13 cellular contexts compared by ENCODE assay signal in genomic region chr13:45361596-45362206, GRCh38. TPM values are rescaled to one million over a fixed set of nuclear protein-coding genes. Genes with fewer than 3 reads are reported as not detected.
DNase-seq lines count a peak whose midpoint lies in the region; ATAC-seq, FAIRE-seq and TF ChIP-seq lines count a peak whose summit lies in the region.
"Had no signal": no experiment of that assay in that cellular context is flagged by ENCODE, and none has a peak within 500 bp of the region (broad histone marks: within the 10 kb centered on the region; RNA-seq: fewer than 3 reads in every experiment).

No MANE protein-coding gene starts in this region.

- no peak overlapping the region for H3K18ac ChIP-seq in mesendoderm (ENCODE audit: low read length)

- H3K9ac ChIP-seq in GM12878 (ENCODE audit: control insufficient read depth, insufficient read depth, low read length) (no peak overlapping the region), mesendoderm (ENCODE audit: low read length) (no peak overlapping the region)
- H3K9ac ChIP-seq: parathyroid adenoma had no signal

- H3K27ac ChIP-seq in GM12878 (ENCODE audit: control insufficient read depth, insufficient read depth) = no peak overlapping the region
- no peak overlapping the region for H3K27ac ChIP-seq in mesendoderm (ENCODE audit: low read depth, low read length)
- no peak overlapping the region for H3K27ac ChIP-seq in testis
- H3K27ac ChIP-seq in vagina = no peak overlapping the region
- H3K27ac ChIP-seq: parathyroid adenoma had no signal

- H3K36me3 Mint-ChIP-seq in Calu3 (ENCODE audit: insufficient read depth, unreplicated experiment) = peaks cover 27% of the 10 kb centered on the region

- in situ Hi-C loops in GM12878 (cut with MboI) = no loop called here

- no peak overlapping the region for H2BK120ac ChIP-seq in mesendoderm (ENCODE audit: low read depth, low read length)

- ATAC-seq in GM12878 = no peak

- no peak overlapping the region for H2BK15ac ChIP-seq in mesendoderm (replicated peaks; ENCODE audit: low read depth)

- H3K4ac ChIP-seq in mesendoderm (ENCODE audit: low read depth, low read length) = no peak overlapping the region

- peak overlapping the region; percentile 60 for H3K4me3 Mint-ChIP-seq in Calu3 (ENCODE audit: low read depth, unreplicated experiment)

- intact Hi-C loops in Calu3 (cut with micrococcal nuclease; ENCODE audit: unreplicated experiment) = no loop called here
- intact Hi-C loops in GM12878 (cut with micrococcal nuclease; ENCODE audit: unreplicated experiment) = no loop called here
- intact Hi-C loops in testis (cut with DNase I; ENCODE audit: low total_unique reads) = no loop called here
- intact Hi-C loops in vagina (cut with DNase I) = no loop called here

- no peaks in the 10 kb centered on the region for H4K20me1 ChIP-seq in GM12878 (ENCODE audit: control insufficient read depth, insufficient read depth)

- WGBS in GM12878 (ENCODE audit: insufficient coverage, insufficient replicate concordance, low lambda C conversion rate, missing lambda C conversion rate) = 92% methylated on average over 14 of the region's 14 CpGs
- no CpG with 5 or more reads among the region's 14 CpGs for WGBS in mesendoderm (ENCODE audit: extremely low coverage, insufficient coverage, low lambda C conversion rate)
- WGBS in testis, 2 donors = 90 to 93% methylated on average over 14 of the region's 14 CpGs

- no peak overlapping the region for H2AFZ ChIP-seq in GM12878 (ENCODE audit: control insufficient read depth, low read depth, low read length)
- H2AFZ ChIP-seq: parathyroid adenoma had no signal

- H3K4me1 ChIP-seq in GM12878 (ENCODE audit: control insufficient read depth, insufficient read depth, low read length) (peaks cover 8% of the 10 kb centered on the region; the same call in 1 of the 2 replicates), mesendoderm (ENCODE audit: control insufficient read depth, low read depth, low read length) (no peaks in the 10 kb centered on the region), testis (no peaks in the 10 kb centered on the region), vagina (no peaks in the 10 kb centered on the region)
- H3K4me1 ChIP-seq: parathyroid adenoma had no signal

- no peak overlapping the region for H3K4me2 ChIP-seq in GM12878 (ENCODE audit: control insufficient read depth, insufficient read depth)
- no peak overlapping the region for H3K4me2 ChIP-seq in mesendoderm (ENCODE audit: low read length)

- H4K5ac ChIP-seq in mesendoderm (ENCODE audit: low read length) = no peak overlapping the region

- H3K9me3 Mint-ChIP-seq in Calu3 (ENCODE audit: low read depth, unreplicated experiment) = no peaks in the 10 kb centered on the region

- peak overlapping the region; percentile 92 for H3K27ac Mint-ChIP-seq in Calu3 (ENCODE audit: unreplicated experiment)

- H3K27me3 Mint-ChIP-seq in Calu3 (ENCODE audit: unreplicated experiment) = no peaks in the 10 kb centered on the region

- no peak for TF ChIP-seq EP300 in GM12878 (IDR thresholded peaks at IDR 0.05; ENCODE audit: borderline replicate concordance in 1 of 2, control insufficient read depth in 1 of 2, low read depth in 2 of 2, low read length in 2 of 2)

- H3K36me3 ChIP-seq in GM12878 (ENCODE audit: control insufficient read depth in 2 of 2, insufficient read depth in 2 of 2, low read length in 1 of 2) (peaks cover 0 to 4% of the 10 kb centered on the region in 2 experiments; a peak in 1 of 4 replicates), mesendoderm (ENCODE audit: control insufficient read depth, insufficient read depth, low read length) (peaks cover 2% of the 10 kb centered on the region), testis (ENCODE audit: low read depth, missing control alignments) (no peaks in the 10 kb centered on the region), vagina (peaks cover 0 to 9% of the 10 kb centered on the region in 2 donors)

- DNase-seq in Calu3 = peak; percentile 59
- DNase-seq in LoVo (ENCODE audit: low spot score) = peak; percentile 82
- no peak for DNase-seq in GM12878 (ENCODE audit: low read depth, low spot score)
- peak; percentile 40 for DNase-seq in mesendoderm
- DNase-seq in activated effector memory CD4-positive, alpha-beta T cell treated with anti-CD3 and anti-CD28 coated beads, Interleukin-2, amount 50 U/mL, for 16 hours = no peak
- DNase-seq in NAMALWA (ENCODE audit: low spot score) = no peak
- no peak for DNase-seq in testis
- DNase-seq in vagina (ENCODE audit: extremely low spot score in 2 of 2) = no peak
- DNase-seq: DMS53; left cardiac atrium; NCI-H1048; stimulated activated CD4-positive, alpha-beta T cell treated with anti-CD3 and anti-CD28 coated beads, Interleukin-4, amount 100 ng/mL, for 4 hours had no signal

- BruUV-seq in Calu3 (replicated peaks; lab: Mats Ljungman, UMichigan) = no TSS peak
- no TSS peak for BruUV-seq in GM12878 (replicated peaks; lab: Mats Ljungman, UMichigan)

- TF ChIP-seq POLR2A in GM12878 (IDR thresholded peaks at IDR 0.05; ENCODE audit: low read depth, low read length) = no peak
- TF ChIP-seq POLR2A in testis (IDR thresholded peaks at IDR 0.05) = no peak
- no peak for TF ChIP-seq POLR2A in vagina (IDR thresholded peaks at IDR 0.05)

- peaks cover 15% of the 10 kb centered on the region for H3K4me1 Mint-ChIP-seq in Calu3 (ENCODE audit: low read depth, unreplicated experiment)

- TF ChIP-seq CTCF in Calu3 (IDR thresholded peaks at IDR 0.05; ENCODE audit: unreplicated experiment) (no peak), GM12878 (IDR thresholded peaks at IDR 0.05 in 2 of 3, conservative IDR thresholded peaks at IDR 0.05 in 1 of 3; ENCODE audit: control insufficient read depth in 2 of 3, extremely low read depth in 1 of 3, insufficient read depth in 1 of 3, low read depth in 3 of 3, low read length in 3 of 3) (no peak), testis (IDR thresholded peaks at IDR 0.05) (no peak), vagina (IDR thresholded peaks at IDR 0.05) (no peak)

- no peak overlapping the region for H2AK5ac ChIP-seq in mesendoderm (ENCODE audit: low read length)

- H2BK5ac ChIP-seq in mesendoderm (ENCODE audit: low read length) = no peak overlapping the region

- CTCF ChIA-PET in Calu3 (lab: Charles Lee) (no interaction called here), GM12878 (lab: Yijun Ruan, JAX) (no interaction called here)

- FAIRE-seq in GM12878 (lab: Jason Lieb, UNC) = no peak

- RAD21 ChIA-PET in GM12878 (lab: Charles Lee; ENCODE audit: unreplicated experiment) = no interaction called here

- no peak overlapping the region for H3K56ac ChIP-seq in mesendoderm (ENCODE audit: low read length)

- H3K79me2 ChIP-seq in GM12878 (ENCODE audit: control insufficient read depth, insufficient read depth, low read length) (no peaks in the 10 kb centered on the region), mesendoderm (ENCODE audit: control insufficient read depth, insufficient read depth, low read length) (no peaks in the 10 kb centered on the region)
- H3K79me2 ChIP-seq: parathyroid adenoma had no signal

- no peak overlapping the region for H4K8ac ChIP-seq in mesendoderm (ENCODE audit: low read depth, low read length)

- H3K4me3 ChIP-seq in GM12878 = no peak overlapping the region
- no peak overlapping the region for H3K4me3 ChIP-seq in mesendoderm (ENCODE audit: low read length)
- H3K4me3 ChIP-seq in testis = no peak overlapping the region
- H3K4me3 ChIP-seq in vagina = no peak overlapping the region

- TF ChIP-seq RAD21 in GM12878 (IDR thresholded peaks at IDR 0.05; ENCODE audit: insufficient read depth, low read depth, low read length) = no peak

- no peak overlapping the region for H3K23ac ChIP-seq in mesendoderm (ENCODE audit: low read length)

- no peaks in the 10 kb centered on the region; the same call in 2 of the 3 replicates for H3K9me3 ChIP-seq in GM12878 (replicated peaks; ENCODE audit: control insufficient read depth, insufficient read depth, low read length)
- H3K9me3 ChIP-seq in testis = no peaks in the 10 kb centered on the region
- no peaks in the 10 kb centered on the region for H3K9me3 ChIP-seq in vagina

- SMC1A ChIA-PET in GM12878 (lab: Charles Lee; ENCODE audit: uncharacterized antibody, unreplicated experiment) = no interaction called here

- H3K79me1 ChIP-seq in mesendoderm (ENCODE audit: low read length) = no peaks in the 10 kb centered on the region

- H3K27me3 ChIP-seq in GM12878 (replicated peaks in 1 of 2; ENCODE audit: control insufficient read depth in 2 of 2, insufficient read depth in 2 of 2, low read length in 1 of 2) = no peaks in the 10 kb centered on the region
- H3K27me3 ChIP-seq in mesendoderm (ENCODE audit: insufficient read depth, low read length, poor library complexity) = no peaks in the 10 kb centered on the region
- no peaks in the 10 kb centered on the region for H3K27me3 ChIP-seq in testis
- no peaks in the 10 kb centered on the region for H3K27me3 ChIP-seq in vagina

- POLR2A ChIA-PET in GM12878 (lab: Charles Lee) = no interaction called here

RNA-seq across cellular contexts. Expression of gene TPT1, which starts 20.7 kb away (rescaled TPM):
- 1,364 and 1,652 TPM in 2 replicates for total RNA-seq in Calu3 (2022)
- 320 TPM in 2 replicates for total RNA-seq in GM12878 (2013; cell fraction: nucleolus; rRNA removed)
- 1,281 and 1,473 TPM in 2 replicates for total RNA-seq in GM12878 (2014; rRNA removed)
- 4,303 and 4,333 TPM in 2 replicates for total RNA-seq in GM12878 (2014; rRNA removed; fragmentation: Illumina TruSeq; extraction: Trizol)
- 2,627 and 2,734 TPM in 2 replicates for total RNA-seq in GM12878 (2021)
- polyA plus RNA-seq in GM12878 (2011; ENCODE audit: low read depth) = 5,474 TPM
- polyA plus RNA-seq in GM12878 (2011; rRNA removed) = 4,809 and 7,603 TPM in 2 replicates
- 1,726 and 1,821 TPM in 2 replicates for polyA plus RNA-seq in GM12878 (2011; cell fraction: cytosol; rRNA removed)
- polyA plus RNA-seq in GM12878 (2011; cell fraction: nucleus; rRNA removed) = 609 and 739 TPM in 2 replicates
- polyA plus RNA-seq in GM12878 (2012) = 5,531 and 6,124 TPM in 2 replicates
- polyA plus RNA-seq in GM12878 (2014; fragmentation: Illumina TruSeq; extraction: Trizol) = 5,925 and 6,580 TPM in 2 replicates
- polyA plus RNA-seq in GM12878 (2014; fragmentation: Nextera tagmentation; extraction: Ambion mirVana) = 1,000 to 10,000 TPM; 1,130 to 2,045 TPM
- 3,217 and 4,056 TPM in 2 replicates for polyA plus RNA-seq in GM12878 (2014; rRNA removed)
- polyA plus RNA-seq in GM12878 (2016; fragmentation: Nextera tagmentation; extraction: Ambion mirVana) = 1,000 to 10,000 TPM; 1,038 to 1,104 TPM
- polyA minus RNA-seq in GM12878 (2011; rRNA and poly(A)+ RNA removed) = 908 and 1,248 TPM in 2 replicates
- polyA minus RNA-seq in GM12878 (2011; cell fraction: cytosol; rRNA and poly(A)+ RNA removed) = 467 and 491 TPM in 2 replicates
- polyA minus RNA-seq in GM12878 (2011; cell fraction: nucleus; rRNA and poly(A)+ RNA removed) = 161 and 255 TPM in 2 replicates
- 2,379 TPM for polyA plus RNA-seq in mesendoderm (2013, experiment 1 of 2)
- polyA plus RNA-seq in mesendoderm (2013, experiment 2 of 2) = 2,407 TPM
- total RNA-seq in testis = 1,000 to 10,000 TPM in 1 of 2 donors, 100 to 1,000 TPM in 1; 789 to 1,272 TPM
- 2,831 TPM for polyA plus RNA-seq in testis (ENCODE audit: insufficient read depth, low read depth, low replicate concordance)
- 3,952 TPM for total RNA-seq in vagina

RNA-seq across cellular contexts. Expression of gene SLC25A30, which starts 56.5 kb away (rescaled TPM):
- total RNA-seq in Calu3 (2022) (16.6 and 18.2 TPM in 2 replicates), GM12878 (2014; rRNA removed) (4.7 and 5.0 TPM in 2 replicates), GM12878 (2014; rRNA removed; fragmentation: Illumina TruSeq; extraction: Trizol) (8.8 and 9.1 TPM in 2 replicates), GM12878 (2021) (13.5 and 18.0 TPM in 2 replicates), testis (10 to 100 TPM; 15.7 to 16.4 TPM), vagina (11.5 TPM)
- total RNA-seq in GM12878 (2013; cell fraction: nucleolus; rRNA removed) = 12.4 and 13.2 TPM in 2 replicates
- polyA plus RNA-seq in GM12878 (2011; ENCODE audit: low read depth) = 3.0 TPM
- polyA plus RNA-seq in GM12878 (2011; rRNA removed) (16.0 and 19.9 TPM in 2 replicates), GM12878 (2014; fragmentation: Illumina TruSeq; extraction: Trizol) (16.7 and 22.7 TPM in 2 replicates), GM12878 (2014; fragmentation: Nextera tagmentation; extraction: Ambion mirVana) (1 to 10 TPM; 2.4 to 2.7 TPM), GM12878 (2014; rRNA removed) (11.8 and 13.7 TPM in 2 replicates), GM12878 (2016; fragmentation: Nextera tagmentation; extraction: Ambion mirVana) (1 to 10 TPM; 6.6 to 9.0 TPM), testis (ENCODE audit: insufficient read depth, low read depth, low replicate concordance) (14.5 TPM)
- 12.0 and 13.4 TPM in 2 replicates for polyA plus RNA-seq in GM12878 (2011; cell fraction: cytosol; rRNA removed)
- polyA plus RNA-seq in GM12878 (2011; cell fraction: nucleus; rRNA removed) = 7.7 and 8.7 TPM in 2 replicates
- polyA plus RNA-seq in GM12878 (2012) = 5.0 and 6.8 TPM in 2 replicates
- polyA minus RNA-seq in GM12878 (2011; rRNA and poly(A)+ RNA removed) = 16.9 and 28.3 TPM in 2 replicates
- 9.8 and 13.9 TPM in 2 replicates for polyA minus RNA-seq in GM12878 (2011; cell fraction: cytosol; rRNA and poly(A)+ RNA removed)
- polyA minus RNA-seq in GM12878 (2011; cell fraction: nucleus; rRNA and poly(A)+ RNA removed) = 4.7 and 7.7 TPM in 2 replicates
- polyA plus RNA-seq in mesendoderm (2013, experiment 1 of 2) = 3.4 TPM
- polyA plus RNA-seq in mesendoderm (2013, experiment 2 of 2) = 4.8 TPM

Comparison
In these comparisons a context has a peak if more than half of its experiments do, and no peak if none do; other contexts are left out.
1. DNase-seq: peak in Calu3 (single experiment), LoVo (single experiment) and mesendoderm (single experiment); none in GM12878 (single experiment), activated effector memory CD4-positive, alpha-beta T cell treated with anti-CD3 and anti-CD28 coated beads, Interleukin-2, amount 50 U/mL, for 16 hours (single experiment), NAMALWA (single experiment), testis (single experiment) and vagina (0 of 2).